8 cellular contexts compared by ENCODE assay signal in genomic region chr2:70125498-70125898, GRCh38. TPM values are rescaled to one million over a fixed set of nuclear protein-coding genes. Genes with fewer than 3 reads are reported as not detected.
A peak's percentile ranks its signal among the peaks of the same experiment; 100 is the strongest.
DNase-seq lines count a peak whose midpoint lies in the region; ATAC-seq and TF ChIP-seq lines count a peak whose summit lies in the region.

No MANE protein-coding gene starts in this region.

- TF ChIP-seq POLR2A in heart left ventricle (IDR thresholded peaks at IDR 0.05) (no peak), vagina (IDR thresholded peaks at IDR 0.05) (no peak)

- no peak for ATAC-seq in heart left ventricle
- ATAC-seq in Right ventricle myocardium inferior: no peak
- ATAC-seq in HG03159 (IDR thresholded peaks at IDR 0.05; ENCODE audit: unreplicated experiment): no peak
- no peak for ATAC-seq in HG03460 (IDR thresholded peaks at IDR 0.05; ENCODE audit: unreplicated experiment)

- no peaks in the 10 kb centered on the region for H3K27me3 ChIP-seq in heart left ventricle
- H3K27me3 ChIP-seq in mucosa of rectum (ENCODE audit: control insufficient read depth in 2 of 2, insufficient read depth in 2 of 2, low read length in 2 of 2): no peaks in the 10 kb centered on the region
- H3K27me3 ChIP-seq in vagina: no peaks in the 10 kb centered on the region

- intact Hi-C loops in heart left ventricle (cut with DNase I) (loop anchor here in 4 of 10 donors (1.0 to 5.0 kb wide), 4 partner anchors 17 to 39 kb away; partner anchors contain the start of gene PCBP1 (in 2 of the 4)), Right ventricle myocardium inferior (cut with DNase I) (no loop called here), vagina (cut with DNase I) (no loop called here)

- peak overlapping the region; percentile 88 to 96 (median 89) for H3K4me3 Mint-ChIP-seq in brain

- H3K9me3 ChIP-seq in heart left ventricle (no peaks in the 10 kb centered on the region), mucosa of rectum (ENCODE audit: control insufficient read depth in 2 of 2, low read length in 2 of 2) (no peaks in the 10 kb centered on the region), vagina (no peaks in the 10 kb centered on the region)

- H3K36me3 Mint-ChIP-seq in brain: no peaks in the 10 kb centered on the region

- H3K4me1 ChIP-seq in heart left ventricle: peaks cover 6 to 65% (median 26%) of the 10 kb centered on the region in 12 donors
- peaks cover 11 to 22% of the 10 kb centered on the region in 2 donors for H3K4me1 ChIP-seq in mucosa of rectum (ENCODE audit: control insufficient read depth in 2 of 2, insufficient read depth in 2 of 2, low read length in 2 of 2)
- H3K4me1 ChIP-seq in vagina: peaks cover 48% of the 10 kb centered on the region

- TF ChIP-seq CTCF in heart left ventricle (IDR thresholded peaks at IDR 0.05) (no peak), brain (conservative IDR thresholded peaks at IDR 0.05) (no peak), vagina (IDR thresholded peaks at IDR 0.05) (no peak)

- H3K4me3 ChIP-seq in heart left ventricle (peak overlapping the region in 11 of 12 donors; percentile 41 to 76 (median 64)), mucosa of rectum (ENCODE audit: low read length in 2 of 2) (peak overlapping the region; percentile 92 to 96), vagina (peak overlapping the region; percentile 65 to 68)

- H3K27ac Mint-ChIP-seq in brain: peak overlapping the region; percentile 99 to 100 (median 99)

- H3K27me3 Mint-ChIP-seq in brain: peaks cover 6% of the 10 kb centered on the region

- H3K9me3 Mint-ChIP-seq in brain: peaks cover 0 to 5% (median 0%) of the 10 kb centered on the region in 5 experiments

- H3K4me1 Mint-ChIP-seq in brain: peaks cover 79% of the 10 kb centered on the region

- peak overlapping the region; percentile 98 to 99 for H3K9ac ChIP-seq in mucosa of rectum (ENCODE audit: low read depth in 1 of 2, low read length in 2 of 2)

- H3K27ac ChIP-seq in heart left ventricle: peak overlapping the region; percentile 97 to 100 (median 99)
- peak overlapping the region; percentile 98 to 99 for H3K27ac ChIP-seq in mucosa of rectum (ENCODE audit: low read depth in 2 of 2, low read length in 2 of 2)
- peak overlapping the region; percentile 100 for H3K27ac ChIP-seq in vagina

- DNase-seq in heart left ventricle (peak in 1 of 5 donors; percentile 41), Right ventricle myocardium inferior (ENCODE audit: missing footprints) (no peak), vagina (ENCODE audit: extremely low spot score in 2 of 2) (no peak), NCI-H1105 treated with DMSO at 0.1 percent for 48 hours (lab: John Stamatoyannopoulos, UW) (no peak)

- H3K36me3 ChIP-seq in heart left ventricle (no peaks in the 10 kb centered on the region), mucosa of rectum (ENCODE audit: control insufficient read depth in 2 of 2, insufficient read depth in 2 of 2, low read length in 2 of 2) (no peaks in the 10 kb centered on the region), vagina (no peaks in the 10 kb centered on the region)

- WGBS in heart left ventricle, 4 donors: 73 to 79% (median 75%) methylated on average over 13 of the region's 13 CpGs

RNA-seq across cellular contexts. Expression of gene PCBP1, which starts 38.2 kb away (rescaled TPM):
- total RNA-seq in heart left ventricle (100 to 1,000 TPM; 106 to 274 (median 199) TPM), Right ventricle myocardium inferior (203 TPM), vagina (210 TPM)
- polyA plus RNA-seq in heart left ventricle (100 to 1,000 TPM; 212 to 296 TPM), brain (ENCODE audit: insufficient read depth, low read depth, low replicate concordance) (363 TPM)
